19 cellular contexts compared by ENCODE assay signal in genomic region chr12:66048843-66049537, GRCh38.
A peak's percentile ranks its signal among the peaks of the same experiment; 100 is the strongest.
DNase-seq lines count a peak whose midpoint lies in the region; ATAC-seq, FAIRE-seq and TF ChIP-seq lines count a peak whose summit lies in the region.
"Had no signal": no experiment of that assay in that cellular context is flagged by ENCODE, and none has a peak within 500 bp of the region (broad histone marks: within the 10 kb centered on the region; RNA-seq: fewer than 3 reads in every experiment).

No MANE protein-coding gene starts in this region.

- no peak overlapping the region for H3K9ac ChIP-seq in K562 (ENCODE audit: insufficient read depth in 1 of 2, low read depth in 2 of 2, low read length in 2 of 2)
- no peak overlapping the region for H3K9ac ChIP-seq in keratinocyte (ENCODE audit: control insufficient read depth, extremely low read depth, insufficient read depth, low read length)

- no peak overlapping the region for H3K4me3 ChIP-seq in K562
- H3K4me3 ChIP-seq in keratinocyte (ENCODE audit: control insufficient read depth in 2 of 3, extremely low read depth in 1 of 3, insufficient read depth in 2 of 3, low read depth in 1 of 3, low read length in 3 of 3): no peak overlapping the region
- H3K4me3 ChIP-seq: lower lobe of right lung, vagina had no signal

- no peak overlapping the region for H3K4me2 ChIP-seq in K562 (ENCODE audit: insufficient read depth, low read length)
- no peak overlapping the region for H3K4me2 ChIP-seq in keratinocyte (ENCODE audit: control insufficient read depth, extremely low read depth, insufficient read depth, low read depth, low read length)

- no peaks in the 10 kb centered on the region for H3K79me2 ChIP-seq in K562 (ENCODE audit: control insufficient read depth, insufficient read depth, low read length)
- H3K79me2 ChIP-seq in keratinocyte (ENCODE audit: control insufficient read depth, insufficient read depth, low read length): no peaks in the 10 kb centered on the region

- in situ Hi-C loops in K562 (cut with MboI): no loop called here

- POLR2A ChIA-PET in K562 (lab: Yijun Ruan, JAX): interaction anchor here (0.6 kb wide), 1 partner anchor 42 kb away, joined by 3 read pairs; no protein-coding TSS in a partner anchor

- WGBS in K562 (ENCODE audit: insufficient coverage, low coverage, missing lambda C conversion rate): 2% methylated on average over 8 of the region's 9 CpGs

- no peak overlapping the region for H2AFZ ChIP-seq in K562 (ENCODE audit: low read depth, low read length)
- H2AFZ ChIP-seq in keratinocyte (ENCODE audit: control insufficient read depth, low read length): peak overlapping the region; percentile 50

- BruUV-seq in K562 (replicated peaks; lab: Mats Ljungman, UMichigan): no TSS peak

- no peak for TF ChIP-seq POLR2A in K562 (conservative IDR thresholded peaks at IDR 0.05)

- no peaks in the 10 kb centered on the region for H4K20me1 ChIP-seq in K562 (replicated peaks; ENCODE audit: control insufficient read depth, insufficient read depth, low read length)
- no peaks in the 10 kb centered on the region for H4K20me1 ChIP-seq in keratinocyte (ENCODE audit: control insufficient read depth, extremely low read depth, insufficient read depth, low read length)

- FAIRE-seq in K562 (lab: Jason Lieb, UNC) (no peak), keratinocyte (lab: Jason Lieb, UNC) (no peak)
- FAIRE-seq: RCC 7860 had no signal

- peak; percentile 57 for DNase-seq in EH (ENCODE audit: low read depth)
- no peak for DNase-seq in K562 (ENCODE audit: extremely low read depth in 1 of 4, low spot score in 3 of 4)
- DNase-seq in keratinocyte (ENCODE audit: low read depth, low spot score): no peak
- DNase-seq in occipital lobe (lab: John Stamatoyannopoulos, UW): no peak
- DNase-seq: activated effector memory CD4-positive, alpha-beta T cell treated with Interleukin-2 at 50 U/mL for 16 hours; aorta; GF-D8; lower lobe of right lung; naive thymus-derived CD8-positive, alpha-beta T cell; NCI-H2029 treated with DMSO at 0.1 percent for 48 hours; NCI-H526 treated with DMSO at 0.1 percent for 48 hours; T-helper 1 cell had no signal

- TF ChIP-seq CTCF in K562 (IDR thresholded peaks at IDR 0.05 in 2 of 3, conservative IDR thresholded peaks at IDR 0.05 in 1 of 3; ENCODE audit: insufficient read depth in 2 of 3, low read depth in 1 of 3, low read length in 3 of 3) (no peak), keratinocyte (optimal IDR thresholded peaks at IDR 0.05 in 1 of 3, IDR thresholded peaks at IDR 0.05 in 1 of 3, conservative IDR thresholded peaks at IDR 0.05 in 1 of 3; ENCODE audit: extremely low read depth in 1 of 3, insufficient read depth in 2 of 3, low read length in 3 of 3) (no peak)

- no peak for TF ChIP-seq RAD21 in Ishikawa (IDR thresholded peaks at IDR 0.05; ENCODE audit: low read depth)
- no peak for TF ChIP-seq RAD21 in K562 (CRISPR knock-in tag; conservative IDR thresholded peaks at IDR 0.05 in 1 of 2, IDR thresholded peaks at IDR 0.05 in 1 of 2)

- dilution Hi-C loops in keratinocyte (cut with MboI; ENCODE audit: extremely low pct_ligation_motif_present, low sequenced_read_pairs): no loop called here

- intact Hi-C loops in K562 (cut with micrococcal nuclease): no loop called here

- ATAC-seq in K562: no peak
- ATAC-seq in HG03565 (IDR thresholded peaks at IDR 0.05; ENCODE audit: unreplicated experiment): no peak
- no peak for ATAC-seq in GM21529 (IDR thresholded peaks at IDR 0.05; ENCODE audit: unreplicated experiment)
- no peak for ATAC-seq in GM19395 (IDR thresholded peaks at IDR 0.05; ENCODE audit: unreplicated experiment)
- ATAC-seq: esophagus mucosa; naive thymus-derived CD8-positive, alpha-beta T cell had no signal

- no peaks in the 10 kb centered on the region for H3K9me1 ChIP-seq in K562 (ENCODE audit: control insufficient read depth, insufficient read depth, low read length)
- no peaks in the 10 kb centered on the region for H3K9me1 ChIP-seq in keratinocyte (ENCODE audit: control insufficient read depth, extremely low read depth, insufficient read depth, low read length)

- TF ChIP-seq EP300 in Ishikawa (IDR thresholded peaks at IDR 0.05; ENCODE audit: borderline replicate concordance) (no peak), K562 (IDR thresholded peaks at IDR 0.05; ENCODE audit: low read length) (no peak)

- H3K27ac ChIP-seq in K562 (ENCODE audit: extremely low read depth, low read depth, low read length) (no peak overlapping the region), keratinocyte (ENCODE audit: control insufficient read depth, insufficient read depth, low read length) (no peak overlapping the region)
- H3K27ac ChIP-seq: lower lobe of right lung, vagina had no signal

- H3K4me1 ChIP-seq in K562 (replicated peaks in 1 of 2; ENCODE audit: control insufficient read depth in 2 of 2, insufficient read depth in 2 of 2, low read length in 2 of 2) (no peaks in the 10 kb centered on the region), keratinocyte (ENCODE audit: control insufficient read depth, extremely low read depth, insufficient read depth, low read length) (peaks cover 21% of the 10 kb centered on the region)
- H3K4me1 ChIP-seq: lower lobe of right lung, vagina had no signal

- CTCF ChIA-PET in K562 (lab: Yijun Ruan, JAX; ENCODE audit: low intra/inter-chr PET ratio): no interaction called here

- peaks cover 0 to 5% of the 10 kb centered on the region in 2 experiments; a peak in 1 of 5 replicates for H3K27me3 ChIP-seq in K562 (ENCODE audit: control insufficient read depth in 2 of 2, insufficient read depth in 2 of 2, low read length in 2 of 2)
- no peaks in the 10 kb centered on the region for H3K27me3 ChIP-seq in keratinocyte (ENCODE audit: control insufficient read depth, extremely low read depth, insufficient read depth, low read length)
- H3K27me3 ChIP-seq: vagina had no signal

- no peaks in the 10 kb centered on the region for H3K36me3 ChIP-seq in K562 (ENCODE audit: control insufficient read depth, insufficient read depth, low read length)
- no peaks in the 10 kb centered on the region for H3K36me3 ChIP-seq in keratinocyte (ENCODE audit: control insufficient read depth in 2 of 2, extremely low read depth in 1 of 2, insufficient read depth in 2 of 2, low read length in 2 of 2)
- H3K36me3 ChIP-seq: lower lobe of right lung, vagina had no signal

- H3K9me3 ChIP-seq in K562 (replicated peaks; ENCODE audit: control insufficient read depth, insufficient read depth, low read depth, low read length): no peaks in the 10 kb centered on the region
- no peaks in the 10 kb centered on the region for H3K9me3 ChIP-seq in keratinocyte (ENCODE audit: control insufficient read depth, low read depth, low read length)
- H3K9me3 ChIP-seq: lower lobe of right lung, vagina had no signal

TF ChIP-seq in Ishikawa, 13 proteins besides CTCF, POLR2A, EP300 and RAD21 (continues in another document):
- TF ChIP-seq CEBPB (IDR thresholded peaks at IDR 0.05) (peak; percentile 69), USF1 (IDR thresholded peaks at IDR 0.05) (no peak), NFIC (IDR thresholded peaks at IDR 0.05) (no peak), MAX (IDR thresholded peaks at IDR 0.05) (no peak)

TF ChIP-seq in K562, 482 proteins besides CTCF, POLR2A, EP300 and RAD21:
- TF ChIP-seq CEBPB (tag; IDR thresholded peaks at IDR 0.05) (peak; percentile 41; the same call in 1 of the 2 replicates), ETV5 (CRISPR knock-in tag; IDR thresholded peaks at IDR 0.05; ENCODE audit: low read depth) (no peak)
